13 cellular contexts compared by ENCODE assay signal in the genomic region with DNA sequence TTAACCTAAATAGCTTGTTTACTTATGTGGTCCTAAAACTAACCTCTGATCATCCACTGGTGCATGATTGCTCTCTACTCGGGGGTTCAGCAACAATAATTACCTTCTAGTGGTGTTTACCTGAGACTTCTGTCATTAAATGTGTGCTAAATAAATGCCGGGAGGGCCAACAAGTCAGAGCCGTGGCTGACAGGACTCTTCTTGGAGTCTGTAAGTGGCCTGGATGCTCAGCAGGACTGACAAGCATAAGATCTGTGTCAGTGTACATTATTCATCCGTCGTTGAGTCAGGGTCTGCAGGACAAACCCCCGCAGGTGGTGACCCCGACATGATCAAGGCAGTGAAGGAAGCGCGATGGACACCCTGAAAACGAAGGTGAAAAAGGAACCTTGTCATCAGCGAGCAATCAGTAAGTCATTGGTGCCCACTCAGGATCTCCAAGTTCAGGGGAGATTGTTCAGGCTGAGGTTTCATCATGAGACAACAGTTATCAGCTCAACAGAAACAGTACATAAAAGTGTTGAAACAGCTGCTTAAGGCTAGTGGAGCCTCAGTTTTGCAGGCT.
"Had no signal": no experiment of that assay in that cellular context is flagged by ENCODE, and none has a peak within 500 bp of the region (broad histone marks: within the 10 kb centered on the region; RNA-seq: fewer than 3 reads in every experiment).

No MANE protein-coding gene starts in this region.

- H3K36me3 ChIP-seq: heart right ventricle, prostate gland, right lobe of liver had no signal

- H3K4me1 ChIP-seq: foreskin keratinocyte, prostate gland, right lobe of liver, testis had no signal

- H3K27me3 ChIP-seq: dorsolateral prefrontal cortex, foreskin keratinocyte, heart right ventricle, right lobe of liver, testis had no signal

- H3K27ac ChIP-seq: dorsolateral prefrontal cortex, foreskin keratinocyte, heart right ventricle, lower lobe of right lung, prostate gland, right lobe of liver, testis had no signal

- ATAC-seq: activated CD8-positive, alpha-beta T cell treated with anti-CD3 and anti-CD28 coated beads, Interleukin-2, amount 10 ng/mL, durations not matched to agents 7 days and 5 days; foreskin keratinocyte; natural killer cell treated with Interleukin-12 subunit alpha and Interleukin-12 subunit beta and Interleukin-15 and Interleukin-18, amount 100 ng/mL, for 72 hours; right lobe of liver; stimulated activated naive CD8-positive, alpha-beta T cell treated with anti-CD3 and anti-CD28 coated beads, Interleukin-15, Interleukin-2, amounts not matched to agents 100 U/mL and 50 U/mL, for 24 hours had no signal

- H3K9me3 ChIP-seq: heart right ventricle, lower lobe of right lung, prostate gland, right lobe of liver, testis had no signal

- DNase-seq: activated CD4-positive, alpha-beta T cell treated with anti-CD3 and anti-CD28 coated beads for 4 hours; activated CD8-positive, alpha-beta T cell treated with anti-CD3 and anti-CD28 coated beads, Interleukin-2, amount 10 ng/mL, durations not matched to agents 7 days and 5 days; dorsolateral prefrontal cortex; foreskin keratinocyte; heart right ventricle; lower lobe of right lung; right lobe of liver; stimulated activated CD4-positive, alpha-beta T cell treated with anti-CD3 and anti-CD28 coated beads, Interleukin-2, amount 100 ng/mL, for 48 hours; stimulated activated CD8-positive, alpha-beta memory T cell treated with anti-CD3 and anti-CD28 coated beads, Interleukin-4, amount 100 ng/mL, for 48 hours; stimulated activated naive CD8-positive, alpha-beta T cell treated with anti-CD3 and anti-CD28 coated beads, Interleukin-15, Interleukin-2, amounts not matched to agents 100 U/mL and 50 U/mL, for 24 hours; testis had no signal

- H3K4me3 ChIP-seq: prostate gland, right lobe of liver had no signal
